ENCODE assay signal across 1 cellular context in genomic region chr13:93226623-93227279, GRCh38.
TF ChIP-seq lines count a peak whose summit lies in the region.

Gene GPC6 (plus strand): TSS chr13:93226807.

TF ChIP-seq in HEK293, 187 proteins besides CTCF, POLR2A, EP300 and RAD21 (continued from another document and continues in another):
- TF ChIP-seq ZSCAN4 (tag by site-specific recombination; IDR thresholded peaks at IDR 0.05) = peak; percentile 86
- TF ChIP-seq ZBTB48 (tag by site-specific recombination; IDR thresholded peaks at IDR 0.05) = peak; percentile 84; the same call in 1 of the 2 replicates
- TF ChIP-seq GFI1B (tag by site-specific recombination; IDR thresholded peaks at IDR 0.05) = no peak
- TF ChIP-seq, protein P1, sequence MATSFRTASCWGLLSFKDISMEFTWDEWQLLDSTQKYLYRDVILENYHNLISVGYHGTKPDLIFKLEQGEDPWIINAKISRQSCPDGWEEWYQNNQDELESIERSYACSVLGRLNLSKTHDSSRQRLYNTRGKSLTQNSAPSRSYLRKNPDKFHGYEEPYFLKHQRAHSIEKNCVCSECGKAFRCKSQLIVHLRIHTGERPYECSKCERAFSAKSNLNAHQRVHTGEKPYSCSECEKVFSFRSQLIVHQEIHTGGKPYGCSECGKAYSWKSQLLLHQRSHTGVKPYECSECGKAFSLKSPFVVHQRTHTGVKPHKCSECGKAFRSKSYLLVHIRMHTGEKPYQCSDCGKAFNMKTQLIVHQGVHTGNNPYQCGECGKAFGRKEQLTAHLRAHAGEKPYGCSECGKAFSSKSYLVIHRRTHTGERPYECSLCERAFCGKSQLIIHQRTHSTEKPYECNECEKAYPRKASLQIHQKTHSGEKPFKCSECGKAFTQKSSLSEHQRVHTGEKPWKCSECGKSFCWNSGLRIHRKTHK (tag by site-specific recombination; IDR thresholded peaks at IDR 0.05) = no peak
- peak; percentile 93 for TF ChIP-seq ZNF2 (tag by site-specific recombination; IDR thresholded peaks at IDR 0.05)
- TF ChIP-seq BCL11A (tag by site-specific recombination; IDR thresholded peaks at IDR 0.05; ENCODE audit: low read depth) = no peak
- no peak for TF ChIP-seq BCL6B (tag by site-specific recombination; IDR thresholded peaks at IDR 0.05)
- TF ChIP-seq ZNF658 (tag by site-specific recombination; IDR thresholded peaks at IDR 0.05) = no peak
- peak; percentile 69 for TF ChIP-seq ZNF335 (tag by site-specific recombination; conservative IDR thresholded peaks at IDR 0.05)
- TF ChIP-seq ZSCAN18 (tag by site-specific recombination; IDR thresholded peaks at IDR 0.05) = no peak
- TF ChIP-seq ZFP41 (tag by site-specific recombination; IDR thresholded peaks at IDR 0.05; ENCODE audit: borderline replicate concordance) = no peak
- no peak for TF ChIP-seq ZNF830 (tag by site-specific recombination; IDR thresholded peaks at IDR 0.05; ENCODE audit: low read depth)
- no peak for TF ChIP-seq ZNF138 (tag by site-specific recombination; IDR thresholded peaks at IDR 0.05; ENCODE audit: borderline replicate concordance)
- no peak; the same call in 1 of the 2 replicates for TF ChIP-seq ZSCAN16 (tag by site-specific recombination; IDR thresholded peaks at IDR 0.05)
- no peak for TF ChIP-seq ZNF157 (tag by site-specific recombination; IDR thresholded peaks at IDR 0.05)
- TF ChIP-seq ZNF518A (tag by site-specific recombination; conservative IDR thresholded peaks at IDR 0.05; ENCODE audit: low read depth) = 0 out of 2 replicates have a peak, but pooled peaks have one; percentile 37
- TF ChIP-seq, protein P2, sequence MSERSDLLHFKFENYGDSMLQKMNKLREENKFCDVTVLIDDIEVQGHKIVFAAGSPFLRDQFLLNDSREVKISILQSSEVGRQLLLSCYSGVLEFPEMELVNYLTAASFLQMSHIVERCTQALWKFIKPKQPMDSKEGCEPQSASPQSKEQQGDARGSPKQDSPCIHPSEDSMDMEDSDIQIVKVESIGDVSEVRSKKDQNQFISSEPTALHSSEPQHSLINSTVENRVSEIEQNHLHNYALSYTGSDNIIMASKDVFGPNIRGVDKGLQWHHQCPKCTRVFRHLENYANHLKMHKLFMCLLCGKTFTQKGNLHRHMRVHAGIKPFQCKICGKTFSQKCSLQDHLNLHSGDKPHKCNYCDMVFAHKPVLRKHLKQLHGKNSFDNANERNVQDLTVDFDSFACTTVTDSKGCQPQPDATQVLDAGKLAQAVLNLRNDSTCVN (tag by site-specific recombination; optimal IDR thresholded peaks at IDR 0.05) = peak; percentile 92
- no peak for TF ChIP-seq ZNF132 (tag by site-specific recombination; IDR thresholded peaks at IDR 0.05; ENCODE audit: borderline replicate concordance)
- TF ChIP-seq ZFP3 (tag by site-specific recombination; IDR thresholded peaks at IDR 0.05; ENCODE audit: low read depth) = no peak
- peak; percentile 35; the same call in 1 of the 2 replicates for TF ChIP-seq SP3 (tag by site-specific recombination; IDR thresholded peaks at IDR 0.05)
- TF ChIP-seq ZNF274 (IDR thresholded peaks at IDR 0.05; ENCODE audit: low read length) = no peak
- TF ChIP-seq ZNF274 (tag by site-specific recombination; IDR thresholded peaks at IDR 0.05; ENCODE audit: borderline replicate concordance) = no peak
- TF ChIP-seq ZNF610 (tag by site-specific recombination; IDR thresholded peaks at IDR 0.05; ENCODE audit: borderline replicate concordance) = 0 out of 2 replicates have a peak, but pooled peaks have one; percentile 66
- no peak for TF ChIP-seq ZNF704 (tag by site-specific recombination; IDR thresholded peaks at IDR 0.05)
- TF ChIP-seq, protein P3, sequence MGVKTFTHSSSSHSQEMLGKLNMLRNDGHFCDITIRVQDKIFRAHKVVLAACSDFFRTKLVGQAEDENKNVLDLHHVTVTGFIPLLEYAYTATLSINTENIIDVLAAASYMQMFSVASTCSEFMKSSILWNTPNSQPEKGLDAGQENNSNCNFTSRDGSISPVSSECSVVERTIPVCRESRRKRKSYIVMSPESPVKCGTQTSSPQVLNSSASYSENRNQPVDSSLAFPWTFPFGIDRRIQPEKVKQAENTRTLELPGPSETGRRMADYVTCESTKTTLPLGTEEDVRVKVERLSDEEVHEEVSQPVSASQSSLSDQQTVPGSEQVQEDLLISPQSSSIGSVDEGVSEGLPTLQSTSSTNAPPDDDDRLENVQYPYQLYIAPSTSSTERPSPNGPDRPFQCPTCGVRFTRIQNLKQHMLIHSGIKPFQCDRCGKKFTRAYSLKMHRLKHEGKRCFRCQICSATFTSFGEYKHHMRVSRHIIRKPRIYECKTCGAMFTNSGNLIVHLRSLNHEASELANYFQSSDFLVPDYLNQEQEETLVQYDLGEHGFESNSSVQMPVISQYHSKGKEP (tag by site-specific recombination; IDR thresholded peaks at IDR 0.05) = 0 out of 2 replicates have a peak, but pooled peaks have one; percentile 11
- TF ChIP-seq ZNF791 (tag by site-specific recombination; IDR thresholded peaks at IDR 0.05) = no peak
- peak; percentile 66; the same call in 1 of the 2 replicates for TF ChIP-seq ZNF394 (tag by site-specific recombination; IDR thresholded peaks at IDR 0.05; ENCODE audit: borderline replicate concordance)
- TF ChIP-seq ZNF521 (tag by site-specific recombination; IDR thresholded peaks at IDR 0.05) = no peak
- TF ChIP-seq YY1 (tag by site-specific recombination; IDR thresholded peaks at IDR 0.05) = peak; percentile 23; the same call in 1 of the 2 replicates
- no peak for TF ChIP-seq ZNF354C (tag by site-specific recombination; IDR thresholded peaks at IDR 0.05; ENCODE audit: borderline replicate concordance, low read depth)
- TF ChIP-seq ZNF707 (tag by site-specific recombination; IDR thresholded peaks at IDR 0.05) = no peak
- peak; percentile 100 for TF ChIP-seq ZNF341 (tag by site-specific recombination; IDR thresholded peaks at IDR 0.05; ENCODE audit: low read depth)
- TF ChIP-seq PATZ1 (tag by site-specific recombination; IDR thresholded peaks at IDR 0.05) = peak; percentile 91
- TF ChIP-seq TRIM28 (IDR thresholded peaks at IDR 0.05; ENCODE audit: borderline replicate concordance, low read length) = peak; percentile 86
- TF ChIP-seq ZBTB8A (tag by site-specific recombination; IDR thresholded peaks at IDR 0.05) = no peak; the same call in none of the 2 replicates
- TF ChIP-seq ZNF544 (tag by site-specific recombination; IDR thresholded peaks at IDR 0.05) = no peak
- TF ChIP-seq SETDB1 (IDR thresholded peaks at IDR 0.05; ENCODE audit: insufficient read length, low read length) = no peak
- no peak for TF ChIP-seq ZNF302 (tag by site-specific recombination; IDR thresholded peaks at IDR 0.05; ENCODE audit: low read depth)
- TF ChIP-seq ZNF639 (tag by site-specific recombination; IDR thresholded peaks at IDR 0.05) = peak; percentile 86
- no peak for TF ChIP-seq PBX3 (CRISPR knock-in tag; IDR thresholded peaks at IDR 0.05)
